In the genomic region with DNA sequence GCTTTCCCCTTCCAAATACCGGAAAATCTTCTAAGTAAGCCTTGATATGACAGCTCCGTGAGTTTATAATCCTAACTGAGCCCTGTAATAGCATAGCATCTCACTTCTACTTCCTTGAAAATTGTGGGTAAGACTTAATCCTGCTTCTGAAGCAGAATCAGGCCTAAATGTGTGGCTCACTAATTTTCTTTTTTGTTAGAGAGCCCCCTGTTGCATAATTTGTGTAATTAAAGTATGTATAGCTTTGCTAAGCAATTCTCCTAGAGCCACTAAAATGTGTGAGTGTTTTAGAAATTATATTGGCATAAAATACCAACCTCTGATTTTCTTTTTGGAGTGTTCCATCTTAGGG, we compare ENCODE assay signal across 11 cellular contexts.
DNase-seq lines count a peak whose midpoint lies in the region; ATAC-seq and TF ChIP-seq lines count a peak whose summit lies in the region.
"Had no signal": no experiment of that assay in that cellular context is flagged by ENCODE, and none has a peak within 500 bp of the region (broad histone marks: within the 10 kb centered on the region; RNA-seq: fewer than 3 reads in every experiment).

No MANE protein-coding gene starts in this region.

- H3K27ac ChIP-seq in VCaP (no peak overlapping the region), aorta (ENCODE audit: low read depth in 1 of 2, low read length in 2 of 2) (no peak overlapping the region)

- WGBS in aorta, 2 donors, result 70% methylated on average over 2 of the region's 2 CpGs

- DNase-seq in NCI-H1105 treated with DMSO at 0.1 percent for 48 hours (lab: John Stamatoyannopoulos, UW) (peak; percentile 63), lung microvascular endothelial cell (ENCODE audit: low read depth in 2 of 2) (peak; percentile 5 to 40), activated gamma-delta T cell treated with Interleukin-2 at 50 U/mL for 16 hours (no peak), aorta (no peak), posterior vena cava (ENCODE audit: low spot score) (no peak)
- DNase-seq in stimulated activated CD4-positive, alpha-beta T cell treated with anti-CD3 and anti-CD28 coated beads, Interleukin-1b, Interleukin-23, amount 100 ng/mL, for 48 hours, result no peak
- DNase-seq: anterior cingulate cortex, right cardiac atrium had no signal

- H3K36me3 ChIP-seq in aorta (ENCODE audit: control insufficient read depth in 1 of 2, insufficient read depth in 2 of 2, low read length in 1 of 2), result no peaks in the 10 kb centered on the region

- H3K4me1 ChIP-seq in aorta (ENCODE audit: control insufficient read depth in 1 of 2, insufficient read depth in 2 of 2, low read length in 2 of 2), result no peaks in the 10 kb centered on the region

- ATAC-seq in GM19351 (IDR thresholded peaks at IDR 0.05; ENCODE audit: unreplicated experiment) (peak; percentile 53), aorta (ENCODE audit: low FRiP score) (no peak)
- ATAC-seq: right cardiac atrium; stimulated activated memory B cell treated with anti-CD40 and anti-IgM and Interleukin-4, amounts not matched to agents 10 μg/mL and 1 μg/mL and 100 μg/mL, for 72 hours had no signal

- peak; percentile 58 for TF ChIP-seq CTCF in VCaP (conservative IDR thresholded peaks at IDR 0.05)

- intact Hi-C loops in aorta (cut with DNase I), result no loop called here
- intact Hi-C loops in posterior vena cava (cut with DNase I), result no loop called here

- H3K4me3 ChIP-seq in aorta (ENCODE audit: low read length in 2 of 2), result no peak overlapping the region

- peaks cover 0 to 1% of the 10 kb centered on the region in 2 donors for H3K27me3 ChIP-seq in aorta (ENCODE audit: control insufficient read depth in 1 of 2, insufficient read depth in 2 of 2, low read length in 1 of 2)

- no peaks in the 10 kb centered on the region for H3K9me3 ChIP-seq in aorta (ENCODE audit: control insufficient read depth, low read length)

Comparison
In these comparisons a context has a peak if more than half of its experiments do, and no peak if none do; other contexts are left out.
1. DNase-seq: peak in NCI-H1105 treated with DMSO at 0.1 percent for 48 hours (single experiment) and lung microvascular endothelial cell (2 of 2); none in activated gamma-delta T cell treated with Interleukin-2 at 50 U/mL for 16 hours (single experiment), aorta (0 of 2), posterior vena cava (single experiment) and stimulated activated CD4-positive, alpha-beta T cell treated with anti-CD3 and anti-CD28 coated beads, Interleukin-1b, Interleukin-23, amount 100 ng/mL, for 48 hours (single experiment).